Comparison of ENCODE assay signal across 14 cellular contexts in the genomic region with DNA sequence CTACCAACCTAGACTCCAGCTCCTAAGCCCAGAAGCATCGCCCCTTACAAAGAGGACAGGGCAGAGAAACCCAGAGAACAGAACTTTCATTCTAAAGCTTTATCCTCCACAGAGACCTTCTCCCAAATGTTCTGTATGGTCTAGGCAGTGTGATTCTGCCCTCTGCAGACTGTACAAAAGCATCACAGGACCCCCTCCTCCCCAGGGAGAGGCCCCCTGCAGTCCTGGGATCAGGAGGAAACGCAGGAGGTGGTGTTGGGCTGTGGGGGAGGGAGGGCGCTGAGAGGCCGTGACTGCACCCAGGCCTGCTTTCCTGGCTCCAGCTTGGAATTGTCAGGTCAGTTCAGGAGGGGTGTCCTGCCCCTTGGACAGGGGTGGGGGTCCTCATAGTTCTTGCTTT.
A peak's percentile ranks its signal among the peaks of the same experiment; 100 is the strongest.
DNase-seq lines count a peak whose midpoint lies in the region; ATAC-seq, FAIRE-seq and TF ChIP-seq lines count a peak whose summit lies in the region.
"Had no signal": no experiment of that assay in that cellular context is flagged by ENCODE, and none has a peak within 500 bp of the region (broad histone marks: within the 10 kb centered on the region; RNA-seq: fewer than 3 reads in every experiment).

No MANE protein-coding gene starts in this region.

- CTCF ChIA-PET in HepG2 (lab: Yijun Ruan, JAX; ENCODE audit: low intra/inter-chr PET ratio, low total read pairs): interaction anchor here (2.3 kb wide), 1 partner anchor 280 kb away, joined by 27 read pairs; no protein-coding TSS in a partner anchor

- no peak for TF ChIP-seq RAD21 in HepG2 (CRISPR knock-in tag; IDR thresholded peaks at IDR 0.05)

- H3K9ac ChIP-seq in HepG2 (ENCODE audit: insufficient read depth, low read depth, low read length): no peak overlapping the region
- no peak overlapping the region for H3K9ac ChIP-seq in Loucy (ENCODE audit: low read depth, low read length, poor library complexity, severe bottlenecking)

- POLR2A ChIA-PET in HepG2 (lab: Yijun Ruan, JAX): no interaction called here

- WGBS in HepG2 (ENCODE audit: low lambda C conversion rate): 79% methylated on average over 4 of the region's 4 CpGs
- no CpG with 5 or more reads among the region's 4 CpGs for WGBS in right lobe of liver (ENCODE audit: insufficient coverage, low coverage, low lambda C conversion rate, missing lambda C conversion rate)
- WGBS in esophagus muscularis mucosa: 92% methylated on average over 4 of the region's 4 CpGs

- DNase-seq in HepG2 (ENCODE audit: low spot score): no peak
- no peak for DNase-seq in right lobe of liver
- no peak for DNase-seq in esophagus muscularis mucosa (ENCODE audit: extremely low spot score)
- DNase-seq in T1000 (lab: John Stamatoyannopoulos, UW): no peak
- no peak for DNase-seq in NCI-H1092 treated with DMSO at 0.1 percent for 48 hours (lab: John Stamatoyannopoulos, UW)
- DNase-seq in osteoblast (ENCODE audit: insufficient read length, low spot score, missing footprints): no peak
- DNase-seq: EL, KBM-7, NCI-H1105 treated with DMSO at 0.1 percent for 48 hours, NCI-H187, NCI-H69, PC-9 had no signal

- FAIRE-seq in HepG2 (lab: Jason Lieb, UNC): no peak
- FAIRE-seq: HTR-8/SVneo had no signal

- H4K20me1 ChIP-seq in HepG2 (ENCODE audit: insufficient read depth, low read length): no peaks in the 10 kb centered on the region
- no peaks in the 10 kb centered on the region for H4K20me1 ChIP-seq in Loucy (ENCODE audit: insufficient read depth, low read length, poor library complexity, severe bottlenecking)
- no peaks in the 10 kb centered on the region for H4K20me1 ChIP-seq in osteoblast (ENCODE audit: insufficient read depth, low read length)

- H3K9me3 ChIP-seq in HepG2 (ENCODE audit: low read length) (no peaks in the 10 kb centered on the region), right lobe of liver (no peaks in the 10 kb centered on the region), Loucy (ENCODE audit: insufficient read depth, low read depth, low read length) (no peaks in the 10 kb centered on the region), esophagus muscularis mucosa (no peaks in the 10 kb centered on the region), osteoblast (ENCODE audit: low read depth, low read length) (no peaks in the 10 kb centered on the region)

- H3K27ac ChIP-seq in HepG2 (ENCODE audit: extremely low read length, insufficient read depth, low read length) (no peak overlapping the region), right lobe of liver (no peak overlapping the region), esophagus muscularis mucosa (replicated peaks in 1 of 4) (peak overlapping the region; percentile 71 to 88 (median 79)), osteoblast (ENCODE audit: low read depth, low read length) (no peak overlapping the region)
- H3K27ac ChIP-seq: PC-9 had no signal

- H3K36me3 ChIP-seq in HepG2 (replicated peaks in 1 of 2; ENCODE audit: control insufficient read depth in 1 of 2, insufficient read depth in 2 of 2, low read length in 2 of 2): no peaks in the 10 kb centered on the region
- H3K36me3 ChIP-seq in right lobe of liver: no peaks in the 10 kb centered on the region
- H3K36me3 ChIP-seq in Loucy (ENCODE audit: insufficient read depth, low read length): no peaks in the 10 kb centered on the region
- H3K36me3 ChIP-seq in esophagus muscularis mucosa: peaks cover 0 to 49% (median 30%) of the 10 kb centered on the region in 4 donors
- no peaks in the 10 kb centered on the region for H3K36me3 ChIP-seq in osteoblast (ENCODE audit: insufficient read depth, low read length)

- H3K4me1 ChIP-seq in HepG2 (ENCODE audit: insufficient read depth, low read length) (peaks cover 6% of the 10 kb centered on the region; the same call in 1 of the 2 replicates), right lobe of liver (no peaks in the 10 kb centered on the region), Loucy (ENCODE audit: insufficient read depth, low read length, poor library complexity, severe bottlenecking) (peaks cover 5% of the 10 kb centered on the region), esophagus muscularis mucosa (peaks cover 8 to 90% (median 71%) of the 10 kb centered on the region in 4 donors), osteoblast (ENCODE audit: insufficient read depth, low read length) (peaks cover 19% of the 10 kb centered on the region)

- H2AFZ ChIP-seq in HepG2 (ENCODE audit: low read length): no peak overlapping the region
- H2AFZ ChIP-seq in Loucy (ENCODE audit: low read length): no peak overlapping the region
- no peak overlapping the region for H2AFZ ChIP-seq in osteoblast (ENCODE audit: low read length)

- H3K27me3 ChIP-seq in HepG2 (ENCODE audit: control insufficient read depth in 1 of 2, insufficient read depth in 2 of 2, low read length in 2 of 2) (peaks cover 0 to 1% of the 10 kb centered on the region in 2 experiments; a peak in 1 of 5 replicates), right lobe of liver (no peaks in the 10 kb centered on the region), Loucy (ENCODE audit: insufficient read depth, low read length, poor library complexity, severe bottlenecking) (no peaks in the 10 kb centered on the region), esophagus muscularis mucosa (no peaks in the 10 kb centered on the region), osteoblast (ENCODE audit: insufficient read depth, low read length) (no peaks in the 10 kb centered on the region)

- no peak overlapping the region for H3K4me2 ChIP-seq in HepG2 (ENCODE audit: low read depth, low read length)
- no peak overlapping the region for H3K4me2 ChIP-seq in Loucy (ENCODE audit: low read depth, low read length, poor library complexity, severe bottlenecking)
- no peak overlapping the region for H3K4me2 ChIP-seq in osteoblast (ENCODE audit: insufficient read depth, low read length)

- TF ChIP-seq EP300 in HepG2 (IDR thresholded peaks at IDR 0.05; ENCODE audit: low read depth in 2 of 2, low read length in 2 of 2): no peak
- no peak for TF ChIP-seq EP300 in HepG2 (CRISPR knock-in tag; IDR thresholded peaks at IDR 0.05; ENCODE audit: borderline replicate concordance)
- no peak for TF ChIP-seq EP300 in esophagus muscularis mucosa (IDR thresholded peaks at IDR 0.05)

- no peaks in the 10 kb centered on the region for H3F3A ChIP-seq in Loucy (ENCODE audit: low read depth)

- H3K9me2 ChIP-seq in Loucy (replicated peaks; ENCODE audit: low read depth, low read length): no peaks in the 10 kb centered on the region

- ATAC-seq in HepG2: no peak; the same call in 1 of the 3 replicates
- ATAC-seq in right lobe of liver: no peak

- H3K4me3 ChIP-seq in HepG2 (replicated peaks in 1 of 3; ENCODE audit: insufficient read depth in 1 of 3, low read depth in 2 of 3, low read length in 3 of 3) (no peak overlapping the region), right lobe of liver (no peak overlapping the region), Loucy (ENCODE audit: low read length, poor library complexity, severe bottlenecking) (no peak overlapping the region), esophagus muscularis mucosa (no peak overlapping the region), osteoblast (ENCODE audit: insufficient read depth, low read length) (no peak overlapping the region)

- in situ Hi-C loops in HepG2 (cut with HindIII; ENCODE audit: extremely low pct_ligation_motif_present, low pct_unique_long_range_greater_than_20kb): loop anchor here (5.0 to 25.0 kb wide), 2 partner anchors 282 to 552 kb away; a partner anchor contains a TSS

- no TSS peak for BruUV-seq in HepG2 (replicated peaks; lab: Mats Ljungman, UMichigan)

- TF ChIP-seq POLR2A in HepG2 (IDR thresholded peaks at IDR 0.05; ENCODE audit: insufficient read depth in 1 of 2, low read depth in 2 of 2, low read length in 2 of 2) (no peak), right lobe of liver (IDR thresholded peaks at IDR 0.05) (no peak), esophagus muscularis mucosa (IDR thresholded peaks at IDR 0.05; ENCODE audit: low read depth) (no peak)

- intact Hi-C loops in HepG2 (cut with micrococcal nuclease; ENCODE audit: unreplicated experiment) (no loop called here), right lobe of liver (cut with DNase I) (loop anchor here in 1 of 2 donors (5.0 kb wide), 1 partner anchor 277 kb away; no protein-coding TSS in a partner anchor), esophagus muscularis mucosa (cut with DNase I) (loop anchor here (5.0 kb wide), 1 partner anchor 102 kb away; a partner anchor contains a TSS)

- peak; percentile 12; the same call in 1 of the 2 replicates for TF ChIP-seq CTCF in HepG2 (CRISPR knock-in tag; IDR thresholded peaks at IDR 0.05)
- TF ChIP-seq CTCF in right lobe of liver (IDR thresholded peaks at IDR 0.05): no peak
- TF ChIP-seq CTCF in Loucy (conservative IDR thresholded peaks at IDR 0.05; ENCODE audit: low read length): peak; percentile 27; the same call in 1 of the 2 replicates
- no peak for TF ChIP-seq CTCF in esophagus muscularis mucosa (IDR thresholded peaks at IDR 0.05)
- no peak for TF ChIP-seq CTCF in osteoblast (IDR thresholded peaks at IDR 0.05; ENCODE audit: extremely low read depth, low read depth, low read length)

- no peaks in the 10 kb centered on the region for H3K79me2 ChIP-seq in HepG2 (ENCODE audit: insufficient read depth, low read length)
- no peaks in the 10 kb centered on the region for H3K79me2 ChIP-seq in Loucy (ENCODE audit: insufficient read depth, low read length)
- H3K79me2 ChIP-seq in osteoblast (ENCODE audit: insufficient read depth, low read length): no peaks in the 10 kb centered on the region

TF ChIP-seq in HepG2, 621 proteins besides CTCF, POLR2A, EP300 and RAD21 (continues in another document):
- TF ChIP-seq RFX5 (IDR thresholded peaks at IDR 0.05; ENCODE audit: low read depth, low read length) (no peak), TBP (CRISPR knock-in tag; IDR thresholded peaks at IDR 0.05) (no peak)

Comparison
In these comparisons a context has a peak if more than half of its experiments do, and no peak if none do; other contexts are left out.
1. CTCF ChIP-seq: peak in HepG2 (single experiment) and Loucy (single experiment); none in right lobe of liver (0 of 4), esophagus muscularis mucosa (0 of 3) and osteoblast (single experiment).
2. H3K27ac ChIP-seq: peak in esophagus muscularis mucosa (4 of 4); none in HepG2 (single experiment), right lobe of liver (0 of 3) and osteoblast (single experiment).